In the genomic region with DNA sequence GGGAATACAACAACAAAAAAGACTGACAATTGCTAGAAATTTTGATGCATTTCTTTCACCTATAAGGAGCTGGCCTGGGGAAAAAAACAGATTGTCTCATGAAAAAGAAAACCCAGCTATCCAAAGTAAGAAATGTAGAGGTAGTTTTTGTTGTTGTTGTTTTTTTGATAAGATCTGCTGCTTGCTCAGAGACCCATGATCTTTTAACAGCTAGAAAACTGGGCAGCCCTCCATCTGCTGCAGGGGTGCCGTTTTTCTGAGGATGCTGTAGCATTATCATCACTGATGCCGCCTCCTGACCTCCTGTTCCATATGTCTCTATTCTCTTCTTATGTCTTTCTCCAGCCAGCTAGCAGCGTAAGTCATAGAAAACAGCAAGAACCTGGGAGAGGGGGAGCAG, we compare ENCODE assay signal across 17 cellular contexts.
DNase-seq lines count a peak whose midpoint lies in the region; ATAC-seq and TF ChIP-seq lines count a peak whose summit lies in the region.
"Had no signal": no experiment of that assay in that cellular context is flagged by ENCODE, and none has a peak within 500 bp of the region (broad histone marks: within the 10 kb centered on the region; RNA-seq: fewer than 3 reads in every experiment).

No MANE protein-coding gene starts in this region.

- no peaks in the 10 kb centered on the region for H3K27me3 ChIP-seq in BE2C
- H3K27me3 ChIP-seq in DND-41 (ENCODE audit: insufficient read depth, low read length, poor library complexity): no peaks in the 10 kb centered on the region

- peaks cover 13% of the 10 kb centered on the region for H3K4me1 ChIP-seq in BE2C
- H3K4me1 ChIP-seq in DND-41 (ENCODE audit: insufficient read depth, low read length): no peaks in the 10 kb centered on the region

- H3K9me3 ChIP-seq in BE2C (no peaks in the 10 kb centered on the region), DND-41 (ENCODE audit: insufficient read depth, low read length, severe bottlenecking) (no peaks in the 10 kb centered on the region)
- H3K9me3 ChIP-seq: HAP-1 had no signal

- H3K4me3 Mint-ChIP-seq in nephron: no peak overlapping the region
- H3K4me3 Mint-ChIP-seq: CD4-positive, alpha-beta memory T cell; HFFc6 had no signal

- no peak for TF ChIP-seq CTCF in BE2C (IDR thresholded peaks at IDR 0.05; ENCODE audit: low read depth, low read length)
- TF ChIP-seq CTCF in DND-41 (IDR thresholded peaks at IDR 0.05; ENCODE audit: borderline replicate concordance, extremely low read depth, low read length, poor library complexity, severe bottlenecking): no peak
- TF ChIP-seq CTCF in choroid plexus epithelial cell (conservative IDR thresholded peaks at IDR 0.05; ENCODE audit: low read depth, low read length): no peak
- TF ChIP-seq CTCF in nephron (IDR thresholded peaks at IDR 0.05; ENCODE audit: unreplicated experiment in 3 of 3): no peak

- H3K4me3 ChIP-seq in BE2C (ENCODE audit: low read depth, low read length) (no peak overlapping the region), DND-41 (ENCODE audit: low read depth in 1 of 2, low read length in 2 of 2) (no peak overlapping the region), choroid plexus epithelial cell (ENCODE audit: low read depth, low read length) (no peak overlapping the region)
- H3K4me3 ChIP-seq: GM12878, HAP-1 had no signal

- H4K20me1 ChIP-seq in DND-41 (ENCODE audit: insufficient read depth, low read length): no peaks in the 10 kb centered on the region

- H3K27ac Mint-ChIP-seq in nephron: peak overlapping the region; percentile 3 to 47 (median 30)
- H3K27ac Mint-ChIP-seq: CD4-positive, alpha-beta memory T cell; HFFc6 had no signal

- no peaks in the 10 kb centered on the region for H3K36me3 Mint-ChIP-seq in nephron (ENCODE audit: low read depth)
- H3K36me3 Mint-ChIP-seq: CD4-positive, alpha-beta memory T cell had no signal

- H2AFZ ChIP-seq in DND-41 (ENCODE audit: low read depth, low read length): 0 out of 2 replicates have a peak overlapping the region, but pooled peaks have one; percentile 21

- peaks cover 14% of the 10 kb centered on the region for H3K4me1 Mint-ChIP-seq in nephron
- H3K4me1 Mint-ChIP-seq: CD4-positive, alpha-beta memory T cell had no signal

- H3K36me3 ChIP-seq in BE2C (no peaks in the 10 kb centered on the region), DND-41 (ENCODE audit: insufficient read depth, low read length) (no peaks in the 10 kb centered on the region)
- H3K36me3 ChIP-seq: HAP-1 had no signal

- H3K27me3 Mint-ChIP-seq in nephron (ENCODE audit: low read depth): no peaks in the 10 kb centered on the region
- H3K27me3 Mint-ChIP-seq: CD4-positive, alpha-beta memory T cell had no signal

- no peak for ATAC-seq in DND-41 (ENCODE audit: insufficient read depth, low read depth)
- ATAC-seq: GM12878, HepG2 had no signal

- no peak overlapping the region for H3K9ac ChIP-seq in DND-41 (ENCODE audit: low read depth, low read length)

- no peak overlapping the region for H3K4me2 ChIP-seq in DND-41 (ENCODE audit: insufficient read depth, low read length)

- H3K27ac ChIP-seq in DND-41 (ENCODE audit: low read length): no peak overlapping the region

- H3K9me3 Mint-ChIP-seq in nephron: no peaks in the 10 kb centered on the region
- H3K9me3 Mint-ChIP-seq: HFFc6 had no signal

- DNase-seq in BE2C: peak; percentile 20
- DNase-seq in DND-41: no peak
- DNase-seq in choroid plexus epithelial cell (ENCODE audit: low read depth): peak; percentile 54
- DNase-seq in hippocampal formation (lab: John Stamatoyannopoulos, UW): no peak
- DNase-seq in activated CD4-positive, alpha-beta T cell treated with anti-CD3 and anti-CD28 coated beads for 4 hours: no peak
- DNase-seq in DMS153 treated with DMSO at 0.1 percent for 48 hours (lab: John Stamatoyannopoulos, UW; ENCODE audit: unreplicated experiment): no peak
- DNase-seq in NCI-H526 (lab: John Stamatoyannopoulos, UW): no peak
- DNase-seq: ACHN; C1 segment of cervical spinal cord; CD4-positive, alpha-beta memory T cell; DMS53; GOT3; HFFc6 had no signal

- H3K79me2 ChIP-seq in DND-41 (ENCODE audit: insufficient read depth, low read length): no peaks in the 10 kb centered on the region

Comparison
In these comparisons a context has a peak if more than half of its experiments do, and no peak if none do; other contexts are left out.
1. DNase-seq: peak in BE2C (single experiment) and choroid plexus epithelial cell (single experiment); none in DND-41 (single experiment), hippocampal formation (0 of 2), activated CD4-positive, alpha-beta T cell treated with anti-CD3 and anti-CD28 coated beads for 4 hours (0 of 2), DMS153 treated with DMSO at 0.1 percent for 48 hours (single experiment) and NCI-H526 (0 of 2).